Comparison of ENCODE assay signal across 23 cellular contexts in genomic region chr18:27717250-27717649, GRCh38.
"Had no signal": no experiment of that assay in that cellular context is flagged by ENCODE, and none has a peak within 500 bp of the region (broad histone marks: within the 10 kb centered on the region; RNA-seq: fewer than 3 reads in every experiment).

No MANE protein-coding gene starts in this region.

- ATAC-seq: activated CD4-positive, CD25-positive, alpha-beta regulatory T cell treated with anti-CD3 and anti-CD28 coated beads, Interleukin-2, amount 50 U/mL, for 24 hours; activated CD8-positive, alpha-beta T cell treated with anti-CD3 and anti-CD28 coated beads for 36 hours; activated T-cell treated with anti-CD3 and anti-CD28 coated beads, Interleukin-2, amount 50 U/mL, for 72 hours had no signal

- H3K36me3 ChIP-seq: brain microvascular endothelial cell, cardiac muscle cell, MG63, Peyer's patch had no signal

- DNase-seq: activated CD4-positive, alpha-beta T cell treated with anti-CD3 and anti-CD28 coated beads for 4 hours; activated CD8-positive, alpha-beta memory T cell treated with anti-CD3 and anti-CD28 coated beads, Interleukin-2, amount 50 U/mL, for 4 hours; activated CD8-positive, alpha-beta T cell treated with anti-CD3 and anti-CD28 coated beads for 36 hours; activated gamma-delta T cell treated with Interleukin-2 at 50 U/mL for 16 hours; activated naive CD4-positive, alpha-beta T cell treated with anti-CD3 and anti-CD28 coated beads, Interleukin-2, amount 10 ng/mL, durations not matched to agents 7 days and 5 days; activated naive CD8-positive, alpha-beta T cell treated with anti-CD3 and anti-CD28 coated beads for 36 hours; activated T-cell treated with anti-CD3 and anti-CD28 coated beads, Interleukin-2, amount 50 U/mL, for 72 hours; brain microvascular endothelial cell; MG63; MV-4-11; NCI-H1092 treated with DMSO at 0.1 percent for 48 hours; NCI-H1417 treated with DMSO at 0.1 percent for 48 hours; NCI-H1694; NCI-H69; NK-92 treated with Interleukin-12 subunit alpha and Interleukin-12 subunit beta, amount 100 ng/mL, for 24 hours; Peyer's patch; SHP77 treated with DMSO at 0.1 percent for 48 hours had no signal

- H3K27ac ChIP-seq: brain microvascular endothelial cell, cardiac muscle cell, KMS-11, Peyer's patch, RWPE1 had no signal

- H3K4me3 Mint-ChIP-seq: activated CD8-positive, alpha-beta T cell treated with anti-CD3 and anti-CD28 coated beads for 36 hours; activated naive CD4-positive, alpha-beta T cell treated with anti-CD3 and anti-CD28 coated beads, Interleukin-2, amount 10 ng/mL, durations not matched to agents 7 days and 5 days; activated naive CD8-positive, alpha-beta T cell treated with anti-CD3 and anti-CD28 coated beads for 36 hours; activated T-cell treated with anti-CD3 and anti-CD28 coated beads, Interleukin-2, amount 50 U/mL, for 72 hours; T-helper 1 cell treated with Interleukin-12 subunit alpha and Interleukin-12 subunit beta and Interleukin-4 antibody, amounts not matched to agents 30 μg/mL and 1 μg/mL, for 36 hours had no signal

- H3K9me3 Mint-ChIP-seq: activated naive CD8-positive, alpha-beta T cell treated with anti-CD3 and anti-CD28 coated beads for 36 hours had no signal

- H3K4me1 Mint-ChIP-seq: activated naive CD4-positive, alpha-beta T cell treated with anti-CD3 and anti-CD28 coated beads, Interleukin-2, amount 10 ng/mL, durations not matched to agents 7 days and 5 days; activated naive CD8-positive, alpha-beta T cell treated with anti-CD3 and anti-CD28 coated beads for 36 hours had no signal

- H3K36me3 Mint-ChIP-seq: activated naive CD4-positive, alpha-beta T cell treated with anti-CD3 and anti-CD28 coated beads, Interleukin-2, amount 10 ng/mL, durations not matched to agents 7 days and 5 days; activated naive CD8-positive, alpha-beta T cell treated with anti-CD3 and anti-CD28 coated beads for 36 hours had no signal

- H3K9ac ChIP-seq: KMS-11 had no signal

- H3K27me3 Mint-ChIP-seq: activated CD8-positive, alpha-beta T cell treated with anti-CD3 and anti-CD28 coated beads for 36 hours; activated naive CD4-positive, alpha-beta T cell treated with anti-CD3 and anti-CD28 coated beads, Interleukin-2, amount 10 ng/mL, durations not matched to agents 7 days and 5 days; activated naive CD8-positive, alpha-beta T cell treated with anti-CD3 and anti-CD28 coated beads for 36 hours had no signal

- H3K4me1 ChIP-seq: Peyer's patch had no signal

- H3K4me2 ChIP-seq: KMS-11 had no signal

- H3K9me3 ChIP-seq: MG63, Peyer's patch had no signal

- H3K27ac Mint-ChIP-seq: activated CD8-positive, alpha-beta T cell treated with anti-CD3 and anti-CD28 coated beads for 36 hours; activated naive CD4-positive, alpha-beta T cell treated with anti-CD3 and anti-CD28 coated beads, Interleukin-2, amount 10 ng/mL, durations not matched to agents 7 days and 5 days; activated naive CD8-positive, alpha-beta T cell treated with anti-CD3 and anti-CD28 coated beads for 36 hours; activated T-cell treated with anti-CD3 and anti-CD28 coated beads, Interleukin-2, amount 50 U/mL, for 72 hours; activated T-helper 2 cell treated with anti-CD3 and anti-CD28 coated beads, Interferon-gamma antibody, Interleukin-2, Interleukin-4, amounts not matched to agents 10 μg/mL and 5 μg/mL and 100 μg/mL, durations not matched to agents 14 hours and 24 hours and 36 hours; T-helper 1 cell treated with Interleukin-12 subunit alpha and Interleukin-12 subunit beta and Interleukin-4 antibody, amounts not matched to agents 30 μg/mL and 1 μg/mL, for 36 hours had no signal

- H3K4me3 ChIP-seq: cardiac muscle cell, MG63, Peyer's patch had no signal

- H3K27me3 ChIP-seq: brain microvascular endothelial cell, cardiac muscle cell, MG63, Peyer's patch had no signal
